1 cellular context compared by ENCODE assay signal in genomic region chr3:127214990-127215389, GRCh38.
TF ChIP-seq lines count a peak whose summit lies in the region.

No MANE protein-coding gene starts in this region.

TF ChIP-seq in GM12878, 131 proteins besides CTCF, POLR2A, EP300 and RAD21:
- TF ChIP-seq IKZF1 (conservative IDR thresholded peaks at IDR 0.05) (0 out of 2 replicates have a peak, but pooled peaks have one; percentile 21), JUND (IDR thresholded peaks at IDR 0.05; ENCODE audit: low read depth, low read length) (no peak), NR2C1 (IDR thresholded peaks at IDR 0.05) (no peak), STAT1 (conservative IDR thresholded peaks at IDR 0.05) (no peak), MTA3 (IDR thresholded peaks at IDR 0.05; ENCODE audit: borderline replicate concordance, low read length) (no peak), MEF2A (IDR thresholded peaks at IDR 0.05; ENCODE audit: insufficient read depth, low read depth, low read length) (no peak), ASH2L (IDR thresholded peaks at IDR 0.05; ENCODE audit: borderline replicate concordance, low read depth) (no peak)
